Comparison of ENCODE assay signal across 1 cellular context in the genomic region with DNA sequence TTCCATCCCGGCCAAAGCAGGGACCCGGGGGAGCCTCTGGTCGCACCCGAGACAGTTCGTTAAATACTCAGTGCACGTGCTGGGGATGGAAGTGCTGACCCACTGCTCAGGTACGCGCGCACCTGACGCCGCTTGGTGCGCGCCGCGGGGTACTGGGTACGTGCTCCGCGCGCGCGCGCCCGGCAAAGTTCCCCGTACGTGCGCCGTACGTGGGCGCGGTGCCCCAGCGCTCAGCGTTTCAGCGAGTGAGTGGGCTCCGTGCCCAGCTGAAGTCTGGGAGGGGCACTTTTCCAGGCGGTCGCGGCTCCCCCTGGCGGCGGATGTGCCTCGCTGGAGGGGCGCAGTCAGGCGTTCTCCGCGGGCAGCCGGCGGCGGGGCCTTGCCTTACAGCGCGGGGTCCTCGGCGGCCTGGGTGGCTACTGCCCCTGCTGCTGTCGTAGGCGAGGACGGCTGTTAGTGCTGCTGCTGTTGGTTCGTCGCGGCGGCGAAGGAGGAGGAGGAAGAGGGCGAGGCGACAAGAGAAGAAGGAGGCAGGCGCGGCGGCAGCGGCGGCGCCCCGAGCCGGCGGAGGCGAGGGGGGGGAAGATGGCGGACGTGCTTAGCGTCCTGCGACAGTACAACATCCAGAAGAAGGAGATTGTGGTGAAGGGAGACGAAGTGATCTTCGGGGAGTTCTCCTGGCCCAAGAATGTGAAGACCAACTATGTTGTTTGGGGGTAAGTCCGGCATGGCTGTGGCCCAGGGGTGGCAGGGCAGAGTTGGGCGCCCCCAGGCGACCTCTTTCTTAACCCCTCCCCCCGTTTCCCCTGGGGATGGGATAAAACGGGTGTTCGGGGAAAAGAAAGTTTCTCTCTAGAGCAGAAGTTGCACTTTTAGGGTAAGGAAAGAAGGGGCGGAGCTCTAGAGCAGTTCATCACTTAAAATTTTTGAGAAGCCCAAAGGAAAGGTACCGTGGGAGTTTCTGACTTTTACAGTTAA.
TF ChIP-seq lines count a peak whose summit lies in the region.

A gene (plus strand): TSS at position 416 of the 978 bp plus-strand sequence. CDS start 170 bp downstream, at position 586.

TF ChIP-seq in HepG2, 621 proteins besides CTCF, POLR2A, EP300 and RAD21 (continued from another document and continues in another):
- TF ChIP-seq, protein P1, sequence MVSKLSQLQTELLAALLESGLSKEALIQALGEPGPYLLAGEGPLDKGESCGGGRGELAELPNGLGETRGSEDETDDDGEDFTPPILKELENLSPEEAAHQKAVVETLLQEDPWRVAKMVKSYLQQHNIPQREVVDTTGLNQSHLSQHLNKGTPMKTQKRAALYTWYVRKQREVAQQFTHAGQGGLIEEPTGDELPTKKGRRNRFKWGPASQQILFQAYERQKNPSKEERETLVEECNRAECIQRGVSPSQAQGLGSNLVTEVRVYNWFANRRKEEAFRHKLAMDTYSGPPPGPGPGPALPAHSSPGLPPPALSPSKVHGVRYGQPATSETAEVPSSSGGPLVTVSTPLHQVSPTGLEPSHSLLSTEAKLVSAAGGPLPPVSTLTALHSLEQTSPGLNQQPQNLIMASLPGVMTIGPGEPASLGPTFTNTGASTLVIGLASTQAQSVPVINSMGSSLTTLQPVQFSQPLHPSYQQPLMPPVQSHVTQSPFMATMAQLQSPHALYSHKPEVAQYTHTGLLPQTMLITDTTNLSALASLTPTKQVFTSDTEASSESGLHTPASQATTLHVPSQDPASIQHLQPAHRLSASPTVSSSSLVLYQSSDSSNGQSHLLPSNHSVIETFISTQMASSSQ (IDR thresholded peaks at IDR 0.05; ENCODE audit: low read depth) = no peak
- TF ChIP-seq, protein P1 (CRISPR knock-in tag; IDR thresholded peaks at IDR 0.05; ENCODE audit: borderline replicate concordance) = peak; percentile 88; the same call in 1 of the 2 replicates
- TF ChIP-seq ZBTB7B (CRISPR knock-in tag; IDR thresholded peaks at IDR 0.05) (peak; percentile 96), ZNF530 (CRISPR knock-in tag; IDR thresholded peaks at IDR 0.05; ENCODE audit: low read depth) (no peak), U2AF2 (IDR thresholded peaks at IDR 0.05; ENCODE audit: low read depth, low read length) (0 out of 2 replicates have a peak, but pooled peaks have one; percentile 20), ARNT2 (CRISPR knock-in tag; IDR thresholded peaks at IDR 0.05; ENCODE audit: low read depth) (peak; percentile 94), AGO1 (IDR thresholded peaks at IDR 0.05; ENCODE audit: low read depth, low read length, poor library complexity, severe bottlenecking) (peak; percentile 57), HNRNPH1 (optimal IDR thresholded peaks at IDR 0.05; ENCODE audit: low read depth, low read length) (no peak), ATM (IDR thresholded peaks at IDR 0.05; ENCODE audit: borderline replicate concordance) (no peak), TBL1XR1 (IDR thresholded peaks at IDR 0.05; ENCODE audit: borderline replicate concordance, low read length, partially characterized antibody) (no peak), ZNF468 (CRISPR knock-in tag; IDR thresholded peaks at IDR 0.05) (no peak), MZF1 (CRISPR knock-in tag; IDR thresholded peaks at IDR 0.05; ENCODE audit: borderline replicate concordance) (no peak), CHD2 (IDR thresholded peaks at IDR 0.05; ENCODE audit: low read depth, low read length) (no peak), HNF4G (IDR thresholded peaks at IDR 0.05; ENCODE audit: borderline replicate concordance, low read depth, low read length) (0 out of 2 replicates have a peak, but pooled peaks have one; percentile 10), HNF4G (CRISPR knock-in tag; IDR thresholded peaks at IDR 0.05; ENCODE audit: borderline replicate concordance, low read depth) (peak; percentile 21; the same call in 1 of the 2 replicates), CREB1 (IDR thresholded peaks at IDR 0.05) (no peak; the same call in 1 of the 2 replicates), CREB1 (CRISPR knock-in tag; IDR thresholded peaks at IDR 0.05) (peak; percentile 77), ZNF224 (CRISPR knock-in tag; IDR thresholded peaks at IDR 0.05) (peak; percentile 96), NCOA1 (CRISPR knock-in tag; IDR thresholded peaks at IDR 0.05) (no peak), HHEX (CRISPR knock-in tag; IDR thresholded peaks at IDR 0.05) (no peak), HNRNPK (IDR thresholded peaks at IDR 0.05; ENCODE audit: low read depth, low read length, poor library complexity, severe bottlenecking) (peak; percentile 61), TGIF2 (CRISPR knock-in tag; IDR thresholded peaks at IDR 0.05) (peak; percentile 86), TSC22D2 (CRISPR knock-in tag; IDR thresholded peaks at IDR 0.05; ENCODE audit: borderline replicate concordance) (peak; percentile 61; the same call in 1 of the 2 replicates), DMAP1 (CRISPR knock-in tag; IDR thresholded peaks at IDR 0.05) (peak; percentile 97), RBAK (CRISPR knock-in tag; IDR thresholded peaks at IDR 0.05) (no peak), ZFP36L1 (CRISPR knock-in tag; IDR thresholded peaks at IDR 0.05) (peak; percentile 61; the same call in 1 of the 2 replicates), KDM4B (CRISPR knock-in tag; IDR thresholded peaks at IDR 0.05) (peak; percentile 92), HNRNPL (IDR thresholded peaks at IDR 0.05; ENCODE audit: low read depth, low read length) (peak; percentile 98), CC2D1A (CRISPR knock-in tag; IDR thresholded peaks at IDR 0.05) (peak; percentile 59; the same call in 1 of the 2 replicates)
- TF ChIP-seq, protein P2, sequence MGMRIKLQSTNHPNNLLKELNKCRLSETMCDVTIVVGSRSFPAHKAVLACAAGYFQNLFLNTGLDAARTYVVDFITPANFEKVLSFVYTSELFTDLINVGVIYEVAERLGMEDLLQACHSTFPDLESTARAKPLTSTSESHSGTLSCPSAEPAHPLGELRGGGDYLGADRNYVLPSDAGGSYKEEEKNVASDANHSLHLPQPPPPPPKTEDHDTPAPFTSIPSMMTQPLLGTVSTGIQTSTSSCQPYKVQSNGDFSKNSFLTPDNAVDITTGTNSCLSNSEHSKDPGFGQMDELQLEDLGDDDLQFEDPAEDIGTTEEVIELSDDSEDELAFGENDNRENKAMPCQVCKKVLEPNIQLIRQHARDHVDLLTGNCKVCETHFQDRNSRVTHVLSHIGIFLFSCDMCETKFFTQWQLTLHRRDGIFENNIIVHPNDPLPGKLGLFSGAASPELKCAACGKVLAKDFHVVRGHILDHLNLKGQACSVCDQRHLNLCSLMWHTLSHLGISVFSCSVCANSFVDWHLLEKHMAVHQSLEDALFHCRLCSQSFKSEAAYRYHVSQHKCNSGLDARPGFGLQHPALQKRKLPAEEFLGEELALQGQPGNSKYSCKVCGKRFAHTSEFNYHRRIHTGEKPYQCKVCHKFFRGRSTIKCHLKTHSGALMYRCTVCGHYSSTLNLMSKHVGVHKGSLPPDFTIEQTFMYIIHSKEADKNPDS (CRISPR knock-in tag; IDR thresholded peaks at IDR 0.05) = peak; percentile 92
- TF ChIP-seq, protein P3, sequence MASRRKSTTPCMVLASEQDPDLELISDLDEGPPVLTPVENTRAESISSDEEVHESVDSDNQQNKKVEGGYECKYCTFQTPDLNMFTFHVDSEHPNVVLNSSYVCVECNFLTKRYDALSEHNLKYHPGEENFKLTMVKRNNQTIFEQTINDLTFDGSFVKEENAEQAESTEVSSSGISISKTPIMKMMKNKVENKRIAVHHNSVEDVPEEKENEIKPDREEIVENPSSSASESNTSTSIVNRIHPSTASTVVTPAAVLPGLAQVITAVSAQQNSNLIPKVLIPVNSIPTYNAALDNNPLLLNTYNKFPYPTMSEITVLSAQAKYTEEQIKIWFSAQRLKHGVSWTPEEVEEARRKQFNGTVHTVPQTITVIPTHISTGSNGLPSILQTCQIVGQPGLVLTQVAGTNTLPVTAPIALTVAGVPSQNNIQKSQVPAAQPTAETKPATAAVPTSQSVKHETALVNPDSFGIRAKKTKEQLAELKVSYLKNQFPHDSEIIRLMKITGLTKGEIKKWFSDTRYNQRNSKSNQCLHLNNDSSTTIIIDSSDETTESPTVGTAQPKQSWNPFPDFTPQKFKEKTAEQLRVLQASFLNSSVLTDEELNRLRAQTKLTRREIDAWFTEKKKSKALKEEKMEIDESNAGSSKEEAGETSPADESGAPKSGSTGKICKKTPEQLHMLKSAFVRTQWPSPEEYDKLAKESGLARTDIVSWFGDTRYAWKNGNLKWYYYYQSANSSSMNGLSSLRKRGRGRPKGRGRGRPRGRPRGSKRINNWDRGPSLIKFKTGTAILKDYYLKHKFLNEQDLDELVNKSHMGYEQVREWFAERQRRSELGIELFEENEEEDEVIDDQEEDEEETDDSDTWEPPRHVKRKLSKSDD (CRISPR knock-in tag; IDR thresholded peaks at IDR 0.05; ENCODE audit: low read depth) = peak; percentile 86; the same call in 1 of the 2 replicates
- TF ChIP-seq, protein P4, sequence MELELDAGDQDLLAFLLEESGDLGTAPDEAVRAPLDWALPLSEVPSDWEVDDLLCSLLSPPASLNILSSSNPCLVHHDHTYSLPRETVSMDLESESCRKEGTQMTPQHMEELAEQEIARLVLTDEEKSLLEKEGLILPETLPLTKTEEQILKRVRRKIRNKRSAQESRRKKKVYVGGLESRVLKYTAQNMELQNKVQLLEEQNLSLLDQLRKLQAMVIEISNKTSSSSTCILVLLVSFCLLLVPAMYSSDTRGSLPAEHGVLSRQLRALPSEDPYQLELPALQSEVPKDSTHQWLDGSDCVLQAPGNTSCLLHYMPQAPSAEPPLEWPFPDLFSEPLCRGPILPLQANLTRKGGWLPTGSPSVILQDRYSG (CRISPR knock-in tag; IDR thresholded peaks at IDR 0.05) = no peak
- TF ChIP-seq, protein P5, sequence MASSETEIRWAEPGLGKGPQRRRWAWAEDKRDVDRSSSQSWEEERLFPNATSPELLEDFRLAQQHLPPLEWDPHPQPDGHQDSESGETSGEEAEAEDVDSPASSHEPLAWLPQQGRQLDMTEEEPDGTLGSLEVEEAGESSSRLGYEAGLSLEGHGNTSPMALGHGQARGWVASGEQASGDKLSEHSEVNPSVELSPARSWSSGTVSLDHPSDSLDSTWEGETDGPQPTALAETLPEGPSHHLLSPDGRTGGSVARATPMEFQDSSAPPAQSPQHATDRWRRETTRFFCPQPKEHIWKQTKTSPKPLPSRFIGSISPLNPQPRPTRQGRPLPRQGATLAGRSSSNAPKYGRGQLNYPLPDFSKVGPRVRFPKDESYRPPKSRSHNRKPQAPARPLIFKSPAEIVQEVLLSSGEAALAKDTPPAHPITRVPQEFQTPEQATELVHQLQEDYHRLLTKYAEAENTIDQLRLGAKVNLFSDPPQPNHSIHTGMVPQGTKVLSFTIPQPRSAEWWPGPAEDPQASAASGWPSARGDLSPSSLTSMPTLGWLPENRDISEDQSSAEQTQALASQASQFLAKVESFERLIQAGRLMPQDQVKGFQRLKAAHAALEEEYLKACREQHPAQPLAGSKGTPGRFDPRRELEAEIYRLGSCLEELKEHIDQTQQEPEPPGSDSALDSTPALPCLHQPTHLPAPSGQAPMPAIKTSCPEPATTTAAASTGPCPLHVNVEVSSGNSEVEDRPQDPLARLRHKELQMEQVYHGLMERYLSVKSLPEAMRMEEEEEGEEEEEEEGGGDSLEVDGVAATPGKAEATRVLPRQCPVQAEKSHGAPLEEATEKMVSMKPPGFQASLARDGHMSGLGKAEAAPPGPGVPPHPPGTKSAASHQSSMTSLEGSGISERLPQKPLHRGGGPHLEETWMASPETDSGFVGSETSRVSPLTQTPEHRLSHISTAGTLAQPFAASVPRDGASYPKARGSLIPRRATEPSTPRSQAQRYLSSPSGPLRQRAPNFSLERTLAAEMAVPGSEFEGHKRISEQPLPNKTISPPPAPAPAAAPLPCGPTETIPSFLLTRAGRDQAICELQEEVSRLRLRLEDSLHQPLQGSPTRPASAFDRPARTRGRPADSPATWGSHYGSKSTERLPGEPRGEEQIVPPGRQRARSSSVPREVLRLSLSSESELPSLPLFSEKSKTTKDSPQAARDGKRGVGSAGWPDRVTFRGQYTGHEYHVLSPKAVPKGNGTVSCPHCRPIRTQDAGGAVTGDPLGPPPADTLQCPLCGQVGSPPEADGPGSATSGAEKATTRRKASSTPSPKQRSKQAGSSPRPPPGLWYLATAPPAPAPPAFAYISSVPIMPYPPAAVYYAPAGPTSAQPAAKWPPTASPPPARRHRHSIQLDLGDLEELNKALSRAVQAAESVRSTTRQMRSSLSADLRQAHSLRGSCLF (CRISPR knock-in tag; IDR thresholded peaks at IDR 0.05; ENCODE audit: borderline replicate concordance) = no peak; the same call in 1 of the 2 replicates
